In genomic region chr13:33958964-33959363, GRCh38 we compare ENCODE assay signal across 25 cellular contexts.
DNase-seq lines count a peak whose midpoint lies in the region; ATAC-seq and TF ChIP-seq lines count a peak whose summit lies in the region.
"Had no signal": no experiment of that assay in that cellular context is flagged by ENCODE, and none has a peak within 500 bp of the region (broad histone marks: within the 10 kb centered on the region; RNA-seq: fewer than 3 reads in every experiment).

No MANE protein-coding gene starts in this region.

- TF ChIP-seq CTCF in nephron progenitor cell (IDR thresholded peaks at IDR 0.05): no peak

- peaks cover 18% of the 10 kb centered on the region for H3K36me3 Mint-ChIP-seq in nephron progenitor cell (ENCODE audit: low read depth)
- H3K36me3 Mint-ChIP-seq: stimulated activated naive B cell treated with anti-CD40 and anti-IgM and Interleukin-4, amounts not matched to agents 10 μg/mL and 1 μg/mL and 100 μg/mL, for 72 hours had no signal

- H3K4me1 Mint-ChIP-seq in nephron progenitor cell: peaks cover 18% of the 10 kb centered on the region
- H3K4me1 Mint-ChIP-seq: activated T-helper 17 cell treated with anti-CD3 and anti-CD28 coated beads, Interleukin-2, amount 50 U/mL, for 72 hours had no signal

- ATAC-seq in GM18867 (IDR thresholded peaks at IDR 0.05; ENCODE audit: unreplicated experiment): peak; percentile 78
- peak; percentile 72 for ATAC-seq in HG02759 (IDR thresholded peaks at IDR 0.05; ENCODE audit: unreplicated experiment)
- ATAC-seq in HG03565 (IDR thresholded peaks at IDR 0.05; ENCODE audit: unreplicated experiment): peak; percentile 72
- no peak for ATAC-seq in GM21367 (IDR thresholded peaks at IDR 0.05; ENCODE audit: unreplicated experiment)
- ATAC-seq in GM21447 (IDR thresholded peaks at IDR 0.05; ENCODE audit: unreplicated experiment): no peak
- ATAC-seq: activated CD8-positive, alpha-beta T cell treated with anti-CD3 and anti-CD28 coated beads for 36 hours; activated T-helper 17 cell treated with anti-CD3 and anti-CD28 coated beads, Interleukin-2, amount 50 U/mL, for 72 hours; body of pancreas; left cardiac atrium; Panc1 had no signal

- H3K27me3 Mint-ChIP-seq in nephron progenitor cell (ENCODE audit: low read depth, poor library complexity): no peaks in the 10 kb centered on the region
- H3K27me3 Mint-ChIP-seq: activated CD8-positive, alpha-beta T cell treated with anti-CD3 and anti-CD28 coated beads for 36 hours; activated T-helper 17 cell treated with anti-CD3 and anti-CD28 coated beads, Interleukin-2, amount 50 U/mL, for 72 hours; stimulated activated naive B cell treated with anti-CD40 and anti-IgM and Interleukin-4, amounts not matched to agents 10 μg/mL and 1 μg/mL and 100 μg/mL, for 72 hours had no signal

- peak overlapping the region; percentile 8 for H3K27ac Mint-ChIP-seq in nephron progenitor cell
- H3K27ac Mint-ChIP-seq: activated CD8-positive, alpha-beta T cell treated with anti-CD3 and anti-CD28 coated beads for 36 hours; activated T-helper 17 cell treated with anti-CD3 and anti-CD28 coated beads, Interleukin-2, amount 50 U/mL, for 72 hours; H9; nephron; stimulated activated naive B cell treated with anti-CD40 and anti-IgM and Interleukin-4, amounts not matched to agents 10 μg/mL and 1 μg/mL and 100 μg/mL, for 72 hours; T-helper 2 cell treated with Interferon-gamma antibody and Interleukin-4, amounts not matched to agents 5 μg/mL and 100 μg/mL, for 36 hours had no signal

- no peak overlapping the region for H3K4me3 Mint-ChIP-seq in nephron progenitor cell
- H3K4me3 Mint-ChIP-seq: activated CD8-positive, alpha-beta T cell treated with anti-CD3 and anti-CD28 coated beads for 36 hours; activated T-helper 17 cell treated with anti-CD3 and anti-CD28 coated beads, Interleukin-2, amount 50 U/mL, for 72 hours; H9; nephron; stimulated activated naive B cell treated with anti-CD40 and anti-IgM and Interleukin-4, amounts not matched to agents 10 μg/mL and 1 μg/mL and 100 μg/mL, for 72 hours; T-helper 2 cell treated with Interferon-gamma antibody and Interleukin-4, amounts not matched to agents 5 μg/mL and 100 μg/mL, for 36 hours had no signal

- DNase-seq in nephron progenitor cell: no peak
- DNase-seq in stimulated activated CD4-positive, alpha-beta T cell treated with anti-CD3 and anti-CD28 coated beads, Interleukin-4, amount 100 ng/mL, for 1 hour: no peak
- DNase-seq in SK-N-DZ (ENCODE audit: low spot score): no peak
- DNase-seq: activated CD4-positive, CD25-positive, alpha-beta regulatory T cell treated with anti-CD3 and anti-CD28 coated beads, Interleukin-2, amount 50 U/mL, for 72 hours; activated CD8-positive, alpha-beta T cell treated with anti-CD3 and anti-CD28 coated beads for 36 hours; activated naive CD4-positive, alpha-beta T cell treated with anti-CD3 and anti-CD28 coated beads, Interleukin-2, amount 50 U/mL, for 16 hours; body of pancreas; dermis blood vessel endothelial cell; foreskin fibroblast; H9; hippocampal formation; left cardiac atrium; NCI-H1417; NCI-H2029; NCI-H69; stimulated activated naive B cell treated with anti-CD40 and anti-IgM and Interleukin-4, amounts not matched to agents 10 μg/mL and 1 μg/mL and 100 μg/mL, for 72 hours had no signal

- no peaks in the 10 kb centered on the region for H3K9me3 Mint-ChIP-seq in nephron progenitor cell
- H3K9me3 Mint-ChIP-seq: activated CD8-positive, alpha-beta T cell treated with anti-CD3 and anti-CD28 coated beads for 36 hours; H9; nephron; stimulated activated naive B cell treated with anti-CD40 and anti-IgM and Interleukin-4, amounts not matched to agents 10 μg/mL and 1 μg/mL and 100 μg/mL, for 72 hours; T-helper 2 cell treated with Interferon-gamma antibody and Interleukin-4, amounts not matched to agents 5 μg/mL and 100 μg/mL, for 36 hours had no signal

Comparison
In these comparisons a context has a peak if more than half of its experiments do, and no peak if none do; other contexts are left out.
1. ATAC-seq: peak in GM18867 (single experiment), HG02759 (single experiment) and HG03565 (single experiment); none in GM21367 (single experiment) and GM21447 (single experiment).